ENCODE assay signal across 9 cellular contexts in the genomic region with DNA sequence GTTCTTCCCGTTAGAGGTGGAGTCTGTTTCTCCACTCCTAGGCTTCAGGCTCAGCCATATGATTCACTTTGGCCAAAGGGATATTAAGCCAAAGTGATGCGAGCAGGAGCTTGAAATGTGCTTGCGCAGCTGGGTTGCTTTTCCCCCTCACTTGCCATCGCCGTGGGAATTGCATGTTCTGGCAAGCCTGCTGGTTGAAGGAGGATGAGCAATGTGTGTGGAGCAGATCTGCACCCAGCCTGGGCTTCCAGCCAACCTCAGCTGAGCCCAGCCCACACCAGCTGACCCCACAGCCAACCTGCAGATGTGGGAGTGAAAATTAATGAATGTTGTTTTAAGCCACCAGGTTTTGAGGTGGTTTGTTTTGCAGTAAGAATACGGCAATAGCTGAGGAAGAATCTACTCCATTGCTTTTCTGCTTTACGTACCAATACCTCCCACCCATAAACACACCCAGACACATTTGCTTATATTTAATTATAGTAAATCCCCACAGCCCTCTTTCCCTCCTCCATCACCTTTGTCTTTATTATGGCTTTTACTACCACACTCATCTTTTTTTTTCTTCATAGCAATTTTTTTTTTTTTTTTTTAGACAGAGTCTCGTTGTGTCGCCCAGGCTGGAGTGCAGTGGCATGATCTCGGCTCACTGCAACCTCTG.
DNase-seq lines count a peak whose midpoint lies in the region; ATAC-seq and TF ChIP-seq lines count a peak whose summit lies in the region.
"Had no signal": no experiment of that assay in that cellular context is flagged by ENCODE, and none has a peak within 500 bp of the region (broad histone marks: within the 10 kb centered on the region; RNA-seq: fewer than 3 reads in every experiment).

No MANE protein-coding gene starts in this region.

- no peak overlapping the region for H3K4me3 Mint-ChIP-seq in osteocyte (ENCODE audit: unreplicated experiment)

- TF ChIP-seq EP300 in transverse colon (IDR thresholded peaks at IDR 0.05; ENCODE audit: low read depth) = no peak

- H3K9me3 ChIP-seq in transverse colon = no peaks in the 10 kb centered on the region
- no peaks in the 10 kb centered on the region for H3K9me3 ChIP-seq in upper lobe of right lung
- H3K9me3 ChIP-seq: thoracic aorta had no signal

- H3K4me1 ChIP-seq in transverse colon (no peaks in the 10 kb centered on the region), upper lobe of right lung (no peaks in the 10 kb centered on the region)

- WGBS in transverse colon (ENCODE audit: low coverage in 1 of 2), 2 donors = 40 to 68% methylated on average over 1 to 10 of the region's 10 CpGs

- intact Hi-C loops in transverse colon (cut with DNase I; ENCODE audit: low total_unique reads) = no loop called here
- intact Hi-C loops in upper lobe of right lung (cut with DNase I) = no loop called here

- ATAC-seq in HG02884 (IDR thresholded peaks at IDR 0.05; ENCODE audit: unreplicated experiment) (no peak), upper lobe of right lung (no peak)

- DNase-seq in AG09309 (ENCODE audit: low read depth) (peak; percentile 64), NCI-H1092 treated with DMSO at 0.1 percent for 48 hours (lab: John Stamatoyannopoulos, UW) (peak; percentile 87), amygdala (lab: John Stamatoyannopoulos, UW) (peak in 47 of 56 donors; percentile 1 to 71 (median 15)), islet precursor cell (peak; percentile 52), transverse colon (no peak), osteocyte (ENCODE audit: extremely low spot score, unreplicated experiment) (no peak), upper lobe of right lung (no peak)

- no peak for TF ChIP-seq POLR2A in transverse colon (IDR thresholded peaks at IDR 0.05)

- TF ChIP-seq CTCF in AG09309 (IDR thresholded peaks at IDR 0.05; ENCODE audit: control insufficient read depth, insufficient read depth, low read depth, low read length, missing control alignments) (no peak), transverse colon (IDR thresholded peaks at IDR 0.05) (no peak), osteocyte (IDR thresholded peaks at IDR 0.05) (no peak), upper lobe of right lung (IDR thresholded peaks at IDR 0.05) (no peak)

- no peaks in the 10 kb centered on the region for H3K36me3 Mint-ChIP-seq in osteocyte (ENCODE audit: unreplicated experiment)

- H3K27ac Mint-ChIP-seq in osteocyte (ENCODE audit: unreplicated experiment) = no peak overlapping the region

- H3K4me3 ChIP-seq in AG09309 (ENCODE audit: control insufficient read depth, low read depth, low read length) (no peak overlapping the region), transverse colon (no peak overlapping the region), upper lobe of right lung (no peak overlapping the region)
- H3K4me3 ChIP-seq: thoracic aorta had no signal

- no peaks in the 10 kb centered on the region for H3K27me3 Mint-ChIP-seq in osteocyte (ENCODE audit: unreplicated experiment)

- H3K36me3 ChIP-seq in transverse colon (no peaks in the 10 kb centered on the region), upper lobe of right lung (no peaks in the 10 kb centered on the region)
- H3K36me3 ChIP-seq: thoracic aorta had no signal

- H3K4me1 Mint-ChIP-seq in osteocyte (ENCODE audit: unreplicated experiment) = no peaks in the 10 kb centered on the region

- in situ Hi-C loops in transverse colon (cut with MboI; ENCODE audit: low pct_ligation_motif_present in 1 of 4, low pct_unique_long_range_greater_than_20kb in 1 of 4, low sequenced_read_pairs in 3 of 4) = no loop called here

- peaks cover 5% of the 10 kb centered on the region for H3K9me3 Mint-ChIP-seq in osteocyte (ENCODE audit: unreplicated experiment)

- H3K27ac ChIP-seq in transverse colon (no peak overlapping the region), upper lobe of right lung (no peak overlapping the region)
- H3K27ac ChIP-seq: thoracic aorta had no signal

- H3K27me3 ChIP-seq in transverse colon = no peaks in the 10 kb centered on the region
- H3K27me3 ChIP-seq in upper lobe of right lung = no peaks in the 10 kb centered on the region

Comparison
In these comparisons a context has a peak if more than half of its experiments do, and no peak if none do; other contexts are left out.
1. DNase-seq: peak in AG09309 (single experiment), NCI-H1092 treated with DMSO at 0.1 percent for 48 hours (single experiment), amygdala (47 of 56) and islet precursor cell (single experiment); none in transverse colon (single experiment), osteocyte (single experiment) and upper lobe of right lung (single experiment).